In genomic region chr2:74746480-74746879, GRCh38 we compare ENCODE assay signal across 20 cellular contexts.
DNase-seq lines count a peak whose midpoint lies in the region; ATAC-seq and TF ChIP-seq lines count a peak whose summit lies in the region.
"Had no signal": no experiment of that assay in that cellular context is flagged by ENCODE, and none has a peak within 500 bp of the region (broad histone marks: within the 10 kb centered on the region; RNA-seq: fewer than 3 reads in every experiment).

No MANE protein-coding gene starts in this region.

- H3K27ac ChIP-seq in HEK293 (ENCODE audit: extremely low read depth, low read depth, low read length) (no peak overlapping the region), epithelial cell of prostate (peak overlapping the region; percentile 65)
- H3K27ac ChIP-seq: BLaER1, KMS-11 had no signal

- peaks cover 5% of the 10 kb centered on the region for H3K27me3 Mint-ChIP-seq in activated T-cell treated with anti-CD3 and anti-CD28 coated beads, Interleukin-2, amount 50 U/mL, for 24 hours

- H3K9me3 ChIP-seq in HEK293 (ENCODE audit: control insufficient read depth, insufficient read depth, low read depth, low read length) = no peaks in the 10 kb centered on the region
- no peaks in the 10 kb centered on the region for H3K9me3 ChIP-seq in mucosa of descending colon
- H3K9me3 ChIP-seq: BLaER1 had no signal

- intact Hi-C loops in mucosa of descending colon (cut with DNase I, micrococcal nuclease) = no loop called here
- intact Hi-C loops in Right ventricle myocardium superior (cut with DNase I) = no loop called here

- POLR2A ChIA-PET in HEK293 (lab: Yijun Ruan, JAX) = no interaction called here

- H3K36me3 ChIP-seq in HEK293 (ENCODE audit: control insufficient read depth in 2 of 2, insufficient read depth in 1 of 2, low read length in 2 of 2) (no peaks in the 10 kb centered on the region), mucosa of descending colon (ENCODE audit: low read depth) (no peaks in the 10 kb centered on the region)
- H3K36me3 ChIP-seq: BLaER1 had no signal

- H3K4me3 Mint-ChIP-seq in activated T-cell treated with anti-CD3 and anti-CD28 coated beads, Interleukin-2, amount 50 U/mL, for 24 hours = no peak overlapping the region
- H3K4me3 Mint-ChIP-seq: CD8-positive, alpha-beta T cell had no signal

- no peaks in the 10 kb centered on the region for H3K36me3 Mint-ChIP-seq in activated T-cell treated with anti-CD3 and anti-CD28 coated beads, Interleukin-2, amount 50 U/mL, for 24 hours (ENCODE audit: low read depth)
- H3K36me3 Mint-ChIP-seq: CD8-positive, alpha-beta T cell had no signal

- ATAC-seq in mucosa of descending colon (peak; percentile 10), GM18502 (IDR thresholded peaks at IDR 0.05; ENCODE audit: poor library complexity, unreplicated experiment) (no peak), Right ventricle myocardium superior (ENCODE audit: poor library complexity) (no peak)
- ATAC-seq: CD8-positive, alpha-beta T cell had no signal

- no peak overlapping the region for H3K4me3 ChIP-seq in HEK293 (ENCODE audit: low read depth, low read length)
- no peak overlapping the region for H3K4me3 ChIP-seq in mucosa of descending colon
- H3K4me3 ChIP-seq: BLaER1 had no signal

- no peak overlapping the region for H3K27ac Mint-ChIP-seq in activated T-cell treated with anti-CD3 and anti-CD28 coated beads, Interleukin-2, amount 50 U/mL, for 24 hours
- H3K27ac Mint-ChIP-seq: CD8-positive, alpha-beta T cell had no signal

- no peaks in the 10 kb centered on the region for H3K4me1 ChIP-seq in HEK293 (ENCODE audit: control insufficient read depth, insufficient read depth, low read length)
- peaks cover 8% of the 10 kb centered on the region for H3K4me1 ChIP-seq in mucosa of descending colon (ENCODE audit: low read depth)

- CTCF ChIA-PET in HEK293 (lab: Yijun Ruan, JAX) = no interaction called here

- no peaks in the 10 kb centered on the region for H3K4me1 Mint-ChIP-seq in activated T-cell treated with anti-CD3 and anti-CD28 coated beads, Interleukin-2, amount 50 U/mL, for 24 hours (ENCODE audit: low read depth)

- TF ChIP-seq CTCF in HEK293 (tag by site-specific recombination; IDR thresholded peaks at IDR 0.05) (no peak), mucosa of descending colon (IDR thresholded peaks at IDR 0.05) (no peak)

- H3K9me3 Mint-ChIP-seq in activated T-cell treated with anti-CD3 and anti-CD28 coated beads, Interleukin-2, amount 50 U/mL, for 24 hours = no peaks in the 10 kb centered on the region
- H3K9me3 Mint-ChIP-seq: CD8-positive, alpha-beta T cell had no signal

- DNase-seq in NCI-H146 treated with DMSO at 0.1 percent for 48 hours (lab: John Stamatoyannopoulos, UW; ENCODE audit: unreplicated experiment) (peak; percentile 65), epithelial cell of prostate (ENCODE audit: low read depth, low spot score) (peak; percentile 34), mucosa of descending colon (no peak), NAMALWA (ENCODE audit: low spot score) (no peak), Right ventricle myocardium superior (no peak)
- DNase-seq in activated T-cell treated with anti-CD3 and anti-CD28 coated beads, Interleukin-2, amount 50 U/mL, for 24 hours = no peak
- DNase-seq: Calu3; CD8-positive, alpha-beta T cell; EL; NCI-H1048; NCI-H1436; NCI-H2029 treated with DMSO at 0.1 percent for 48 hours; NCI-H2171; NCI-H446; NCI-H526 treated with DMSO at 0.1 percent for 48 hours; OCI-M1 had no signal

TF ChIP-seq in HEK293, 187 proteins besides CTCF, POLR2A, EP300 and RAD21:
- TF ChIP-seq ZBTB48 (tag by site-specific recombination; IDR thresholded peaks at IDR 0.05) = no peak
- no peak for TF ChIP-seq ZBTB8A (tag by site-specific recombination; IDR thresholded peaks at IDR 0.05)
- TF ChIP-seq ZIC2 (tag by site-specific recombination; IDR thresholded peaks at IDR 0.05) = peak; percentile 29; the same call in 1 of the 2 replicates
- no peak for TF ChIP-seq OSR2 (tag by site-specific recombination; IDR thresholded peaks at IDR 0.05)
- TF ChIP-seq ZNF513 (tag by site-specific recombination; IDR thresholded peaks at IDR 0.05) = no peak
- TF ChIP-seq FEZF1 (tag by site-specific recombination; IDR thresholded peaks at IDR 0.05) = no peak
- TF ChIP-seq ZNF169 (tag by site-specific recombination; IDR thresholded peaks at IDR 0.05) = no peak
- TF ChIP-seq HIC1 (tag by site-specific recombination; IDR thresholded peaks at IDR 0.05) = no peak

Comparison
In these comparisons a context has a peak if more than half of its experiments do, and no peak if none do; other contexts are left out.
1. DNase-seq: peak in NCI-H146 treated with DMSO at 0.1 percent for 48 hours (single experiment) and epithelial cell of prostate (single experiment); none in mucosa of descending colon (0 of 3), NAMALWA (single experiment), Right ventricle myocardium superior (single experiment) and activated T-cell treated with anti-CD3 and anti-CD28 coated beads, Interleukin-2, amount 50 U/mL, for 24 hours (single experiment).